In genomic region chr7:122067077-122067476, GRCh38 we compare ENCODE assay signal across 34 cellular contexts.
"Had no signal": no experiment of that assay in that cellular context is flagged by ENCODE, and none has a peak within 500 bp of the region (broad histone marks: within the 10 kb centered on the region; RNA-seq: fewer than 3 reads in every experiment).

No MANE protein-coding gene starts in this region.

- H2AFZ ChIP-seq: PC-9 had no signal

- H3K4me3 Mint-ChIP-seq: activated CD4-positive, alpha-beta memory T cell treated with anti-CD3 and anti-CD28 coated beads for 36 hours; activated CD8-positive, alpha-beta memory T cell treated with anti-CD3 and anti-CD28 coated beads, Interleukin-2, amount 10 ng/mL, durations not matched to agents 7 days and 5 days; activated naive CD8-positive, alpha-beta T cell treated with anti-CD3 and anti-CD28 coated beads for 36 hours; central memory CD8-positive, alpha-beta T cell; T-helper 2 cell treated with Interferon-gamma antibody and Interleukin-4, amounts not matched to agents 5 μg/mL and 100 μg/mL, for 36 hours had no signal

- H3K27ac Mint-ChIP-seq: activated CD4-positive, alpha-beta memory T cell treated with anti-CD3 and anti-CD28 coated beads for 36 hours; activated CD8-positive, alpha-beta memory T cell treated with anti-CD3 and anti-CD28 coated beads, Interleukin-2, amount 10 ng/mL, durations not matched to agents 7 days and 5 days; activated naive CD8-positive, alpha-beta T cell treated with anti-CD3 and anti-CD28 coated beads for 36 hours; T-helper 2 cell treated with Interferon-gamma antibody and Interleukin-4, amounts not matched to agents 5 μg/mL and 100 μg/mL, for 36 hours had no signal

- H3K9me3 ChIP-seq: SJCRH30 had no signal

- H3K27me3 Mint-ChIP-seq: activated CD4-positive, alpha-beta memory T cell treated with anti-CD3 and anti-CD28 coated beads for 36 hours; activated CD8-positive, alpha-beta memory T cell treated with anti-CD3 and anti-CD28 coated beads, Interleukin-2, amount 10 ng/mL, durations not matched to agents 7 days and 5 days; activated naive CD8-positive, alpha-beta T cell treated with anti-CD3 and anti-CD28 coated beads for 36 hours; central memory CD8-positive, alpha-beta T cell had no signal

- H3K4me1 ChIP-seq: SJCRH30 had no signal

- H3K27ac ChIP-seq: cardiac muscle cell, PC-9, SJCRH30, SK-N-MC had no signal

- H3K4me3 ChIP-seq: cardiac muscle cell, PC-9, SJCRH30, SK-N-MC had no signal

- DNase-seq: activated CD4-positive, alpha-beta memory T cell treated with anti-CD3 and anti-CD28 coated beads for 36 hours; activated CD4-positive, alpha-beta T cell treated with anti-CD3 and anti-CD28 coated beads for 4 hours; activated CD4-positive, alpha-beta T cell treated with anti-CD3 and anti-CD28 coated beads, Interleukin-2, amount 50 U/mL, for 1 hour; activated CD8-positive, alpha-beta memory T cell treated with anti-CD3 and anti-CD28 coated beads for 24 hours; activated CD8-positive, alpha-beta memory T cell treated with anti-CD3 and anti-CD28 coated beads, Interleukin-2, amount 10 ng/mL, durations not matched to agents 7 days and 5 days; activated CD8-positive, alpha-beta memory T cell treated with anti-CD3 and anti-CD28 coated beads, Interleukin-2, amount 50 U/mL, for 48 hours; activated effector memory CD4-positive, alpha-beta T cell treated with anti-CD3 and anti-CD28 coated beads, Interleukin-2, amount 50 U/mL, for 16 hours; activated naive CD4-positive, alpha-beta T cell; activated naive CD4-positive, alpha-beta T cell treated with anti-CD3 and anti-CD28 coated beads, Interleukin-2, amount 50 U/mL, for 16 hours; activated naive CD8-positive, alpha-beta T cell treated with anti-CD3 and anti-CD28 coated beads for 36 hours; activated T-cell treated with anti-CD3 and anti-CD28 coated beads, Interleukin-2, amount 50 U/mL, for 48 hours; amniotic stem cell; aorta; Kasumi-1; KG1; MM.1S; MV-4-11; NCI-H1092; NCI-H146; NCI-H187 treated with DMSO at 0.1 percent for 48 hours; NCI-H2081; NCI-H226; NCI-H446 treated with DMSO at 0.1 percent for 48 hours; NCI-H524; PC-9; SHP77 had no signal

- ATAC-seq: activated CD4-positive, CD25-positive, alpha-beta regulatory T cell treated with anti-CD3 and anti-CD28 coated beads, Interleukin-2, amount 50 U/mL, for 24 hours; activated CD8-positive, alpha-beta memory T cell treated with anti-CD3 and anti-CD28 coated beads, Interleukin-2, amount 10 ng/mL, durations not matched to agents 7 days and 5 days had no signal

- H3K36me3 ChIP-seq: cardiac muscle cell, SJCRH30 had no signal

- H3K27me3 ChIP-seq: cardiac muscle cell, SJCRH30 had no signal

- H3K4me1 Mint-ChIP-seq: activated CD8-positive, alpha-beta memory T cell treated with anti-CD3 and anti-CD28 coated beads, Interleukin-2, amount 10 ng/mL, durations not matched to agents 7 days and 5 days; activated naive CD8-positive, alpha-beta T cell treated with anti-CD3 and anti-CD28 coated beads for 36 hours; central memory CD8-positive, alpha-beta T cell had no signal

- FAIRE-seq: RCC 7860, TTC549 had no signal

- H3K36me3 Mint-ChIP-seq: activated CD4-positive, alpha-beta memory T cell treated with anti-CD3 and anti-CD28 coated beads for 36 hours; activated CD8-positive, alpha-beta memory T cell treated with anti-CD3 and anti-CD28 coated beads, Interleukin-2, amount 10 ng/mL, durations not matched to agents 7 days and 5 days; activated naive CD8-positive, alpha-beta T cell treated with anti-CD3 and anti-CD28 coated beads for 36 hours had no signal

- H3K9me3 Mint-ChIP-seq: activated CD4-positive, alpha-beta memory T cell treated with anti-CD3 and anti-CD28 coated beads for 36 hours; activated naive CD8-positive, alpha-beta T cell treated with anti-CD3 and anti-CD28 coated beads for 36 hours; central memory CD8-positive, alpha-beta T cell; T-helper 2 cell treated with Interferon-gamma antibody and Interleukin-4, amounts not matched to agents 5 μg/mL and 100 μg/mL, for 36 hours had no signal

- H3K4me2 ChIP-seq: PC-9 had no signal
